In the genomic region with DNA sequence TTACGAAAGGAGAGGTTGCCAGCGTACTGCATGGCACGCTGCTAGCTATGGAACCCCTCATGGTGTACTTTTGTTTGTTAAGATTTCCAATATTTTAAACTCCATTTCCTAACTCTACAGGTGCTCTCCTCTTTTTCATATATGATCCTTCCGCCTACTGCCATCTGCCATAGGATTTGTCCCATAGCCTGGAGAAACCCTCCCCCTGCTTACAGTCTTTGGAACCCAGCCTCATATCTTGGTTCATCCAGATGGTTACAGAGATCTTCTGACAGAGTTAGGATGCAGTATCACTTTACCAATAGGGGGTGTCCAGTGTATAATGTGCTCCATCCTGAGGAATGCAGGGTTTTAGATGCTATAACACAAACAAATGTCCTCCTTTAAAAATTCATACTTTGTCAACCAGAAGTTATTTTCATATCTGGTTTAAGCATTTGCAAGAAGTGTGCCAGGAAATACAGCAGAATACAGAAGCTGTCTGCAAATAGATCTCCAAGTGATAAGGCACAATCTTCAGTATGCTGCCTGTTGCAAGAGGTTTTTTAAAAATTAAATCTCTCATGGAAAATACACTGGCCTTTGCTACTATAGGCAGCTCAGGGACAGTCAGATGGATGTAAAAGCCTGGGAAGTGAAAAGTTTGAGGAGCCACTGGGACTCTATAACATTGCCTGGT, we compare ENCODE assay signal across 14 cellular contexts.
A peak's percentile ranks its signal among the peaks of the same experiment; 100 is the strongest.
DNase-seq lines count a peak whose midpoint lies in the region; ATAC-seq and TF ChIP-seq lines count a peak whose summit lies in the region.
"Had no signal": no experiment of that assay in that cellular context is flagged by ENCODE, and none has a peak within 500 bp of the region (broad histone marks: within the 10 kb centered on the region; RNA-seq: fewer than 3 reads in every experiment).

No MANE protein-coding gene starts in this region.

- H3K23ac ChIP-seq in H9 (ENCODE audit: insufficient read length, low read depth, low read length) = no peak overlapping the region

- H2BK12ac ChIP-seq in H9 (ENCODE audit: insufficient read length, low read depth, low read length) = no peak overlapping the region

- H3K9me3 Mint-ChIP-seq in H9 (peaks cover 6 to 8% of the 10 kb centered on the region in 2 experiments; a peak in 4 of 5 replicates), mesothelial cell of epicardium (peaks cover 17% of the 10 kb centered on the region)
- peaks cover 6% of the 10 kb centered on the region for H3K9me3 Mint-ChIP-seq in activated T-cell treated with anti-CD3 and anti-CD28 coated beads, Interleukin-2, amount 50 U/mL, for 24 hours

- no peak overlapping the region for H2BK120ac ChIP-seq in H9 (ENCODE audit: low read depth, low read length, poor library complexity, severe bottlenecking)

- H3K4me3 ChIP-seq in BJ (ENCODE audit: low read depth, low read length) = no peak overlapping the region
- H3K4me3 ChIP-seq: BLaER1 treated with 17β-estradiol and CSF1 and Interleukin-3, amounts not matched to agents 10 nM and 100 nM had no signal

- H3K27me3 Mint-ChIP-seq in H9 (ENCODE audit: low read depth) (peaks cover 5% of the 10 kb centered on the region), mesothelial cell of epicardium (ENCODE audit: low read depth) (no peaks in the 10 kb centered on the region)
- H3K27me3 Mint-ChIP-seq in activated T-cell treated with anti-CD3 and anti-CD28 coated beads, Interleukin-2, amount 50 U/mL, for 24 hours = peaks cover 7% of the 10 kb centered on the region
- H3K27me3 Mint-ChIP-seq: T-cell had no signal

- H4K91ac ChIP-seq in H9 (ENCODE audit: insufficient read length, low read depth, low read length) = no peak overlapping the region

- H3K4me3 Mint-ChIP-seq in H9 (no peak overlapping the region), mesothelial cell of epicardium (no peak overlapping the region)
- no peak overlapping the region for H3K4me3 Mint-ChIP-seq in activated T-cell treated with anti-CD3 and anti-CD28 coated beads, Interleukin-2, amount 50 U/mL, for 24 hours
- H3K4me3 Mint-ChIP-seq: CD8-positive, alpha-beta memory T cell; T-cell had no signal

- H3K4me1 ChIP-seq in H9 (ENCODE audit: insufficient read depth, low read length) = peaks cover 4% of the 10 kb centered on the region; the same call in 1 of the 2 replicates
- H3K4me1 ChIP-seq: BLaER1 treated with 17β-estradiol and CSF1 and Interleukin-3, amounts not matched to agents 10 nM and 100 nM had no signal

- no peak overlapping the region for H3K27ac ChIP-seq in H9 (ENCODE audit: insufficient read length, low read depth, low read length)
- H3K27ac ChIP-seq: BLaER1 treated with 17β-estradiol and CSF1 and Interleukin-3, amounts not matched to agents 10 nM and 100 nM; HL-60 had no signal

- H3T11ph ChIP-seq in H9 (ENCODE audit: low read length) = no peak overlapping the region

- H2BK15ac ChIP-seq in H9 (ENCODE audit: low read depth, low read length) = no peak overlapping the region

- no peaks in the 10 kb centered on the region for H4K20me1 ChIP-seq in H9 (ENCODE audit: control insufficient read depth, insufficient read depth, insufficient read length)
- H4K20me1 ChIP-seq: BLaER1 treated with 17β-estradiol and CSF1 and Interleukin-3, amounts not matched to agents 10 nM and 100 nM had no signal

- H3K9ac ChIP-seq in H9 (ENCODE audit: extremely low read depth, insufficient read length, low read length) = no peak overlapping the region
- H3K9ac ChIP-seq: BLaER1 treated with 17β-estradiol and CSF1 and Interleukin-3, amounts not matched to agents 10 nM and 100 nM had no signal

- no peaks in the 10 kb centered on the region for H3K79me2 ChIP-seq in H9 (ENCODE audit: insufficient read depth, low read length)

- no peak overlapping the region for H2AK5ac ChIP-seq in H9 (ENCODE audit: insufficient read length, low read length)

- H2BK5ac ChIP-seq in H9 (ENCODE audit: insufficient read length, low read length) = no peak overlapping the region

- WGBS in H9 (ENCODE audit: extremely low coverage, insufficient read length, low lambda C conversion rate) = no CpG with 5 or more reads among the region's 4 CpGs

- H3K9me3 ChIP-seq in H9 (ENCODE audit: control insufficient read depth, low read depth, low read length) = no peaks in the 10 kb centered on the region

- no peak overlapping the region for H3K18ac ChIP-seq in H9 (ENCODE audit: insufficient read length, low read depth, low read length)

- TF ChIP-seq CTCF in BJ (IDR thresholded peaks at IDR 0.05; ENCODE audit: insufficient read depth, low read depth, low read length) (peak; percentile 23; the same call in 1 of the 2 replicates), H9 (conservative IDR thresholded peaks at IDR 0.05) (no peak), mesothelial cell of epicardium (IDR thresholded peaks at IDR 0.05; ENCODE audit: unreplicated experiment) (no peak)

- H3K27ac Mint-ChIP-seq in H9 = no peak overlapping the region
- peak overlapping the region; percentile 41 for H3K27ac Mint-ChIP-seq in mesothelial cell of epicardium
- no peak overlapping the region for H3K27ac Mint-ChIP-seq in activated T-cell treated with anti-CD3 and anti-CD28 coated beads, Interleukin-2, amount 50 U/mL, for 24 hours
- H3K27ac Mint-ChIP-seq: T-cell had no signal

- no peak overlapping the region for H3K56ac ChIP-seq in H9 (ENCODE audit: insufficient read length, low read depth, low read length)

- no peaks in the 10 kb centered on the region for H3K79me1 ChIP-seq in H9 (ENCODE audit: insufficient read depth, low read depth, low read length, poor library complexity, severe bottlenecking)

- no peak overlapping the region for H3K14ac ChIP-seq in H9 (ENCODE audit: insufficient read depth, low read length)

- no peak overlapping the region for H4K8ac ChIP-seq in H9 (replicated peaks; ENCODE audit: insufficient read length, low read depth, low read length)

- ATAC-seq in GM19455 (IDR thresholded peaks at IDR 0.05; ENCODE audit: unreplicated experiment) = no peak
- ATAC-seq: Panc1, T-cell had no signal

- no peak overlapping the region for H3K4me2 ChIP-seq in H9 (ENCODE audit: insufficient read depth, insufficient read length, low read length)
- H3K4me2 ChIP-seq: BLaER1 treated with 17β-estradiol and CSF1 and Interleukin-3, amounts not matched to agents 10 nM and 100 nM had no signal

- POLR2A ChIA-PET in BJ (lab: Charles Lee) = no interaction called here

- no peaks in the 10 kb centered on the region for H3K36me3 ChIP-seq in BJ (ENCODE audit: control insufficient read depth, insufficient read depth, low read length)
- H3K36me3 ChIP-seq: BLaER1 treated with 17β-estradiol and CSF1 and Interleukin-3, amounts not matched to agents 10 nM and 100 nM had no signal

- H3K4me1 Mint-ChIP-seq in H9 (peaks cover 20 to 25% of the 10 kb centered on the region in 2 experiments), mesothelial cell of epicardium (peaks cover 31% of the 10 kb centered on the region)
- no peaks in the 10 kb centered on the region for H3K4me1 Mint-ChIP-seq in activated T-cell treated with anti-CD3 and anti-CD28 coated beads, Interleukin-2, amount 50 U/mL, for 24 hours (ENCODE audit: low read depth)
- H3K4me1 Mint-ChIP-seq: CD8-positive, alpha-beta memory T cell; T-cell had no signal

- H4K5ac ChIP-seq in H9 (ENCODE audit: insufficient read length, low read depth, low read length) = no peak overlapping the region

- H3K23me2 ChIP-seq in H9 (ENCODE audit: insufficient read length, low read depth, low read length, poor library complexity, severe bottlenecking) = no peaks in the 10 kb centered on the region

- peak; percentile 19 for DNase-seq in BJ (ENCODE audit: low read depth)
- DNase-seq in H9 = peak; percentile 5
- peak; percentile 94 for DNase-seq in NCI-H82 (lab: John Stamatoyannopoulos, UW)
- no peak for DNase-seq in mesothelial cell of epicardium (ENCODE audit: low spot score in 2 of 2, unreplicated experiment in 2 of 2)
- no peak for DNase-seq in activated CD4-positive, CD25-positive, alpha-beta regulatory T cell treated with anti-CD3 and anti-CD28 coated beads, Interleukin-2, amount 50 U/mL, for 72 hours
- DNase-seq in activated T-cell treated with anti-CD3 and anti-CD28 coated beads, Interleukin-2, amount 50 U/mL, for 24 hours = no peak
- DNase-seq in NCI-H1694 treated with DMSO at 0.1 percent for 48 hours (lab: John Stamatoyannopoulos, UW) = no peak
- DNase-seq: CD8-positive, alpha-beta memory T cell; MV-4-11; T-cell had no signal

- H2BK20ac ChIP-seq in H9 (ENCODE audit: low read depth, low read length, poor library complexity, severe bottlenecking) = no peak overlapping the region

- no peak overlapping the region for H2AFZ ChIP-seq in H9 (ENCODE audit: low read length)

- H3K4ac ChIP-seq in H9 (ENCODE audit: low read depth, low read length) = no peak overlapping the region

- CTCF ChIA-PET in BJ (lab: Yijun Ruan, JAX) = interaction anchor here (0.6 to 1.4 kb wide), 3 partner anchors 30 to 378 kb away, joined by 3 to 4 read pairs (median 4); a partner anchor contains a TSS

- no peaks in the 10 kb centered on the region for H3K27me3 ChIP-seq in BJ (ENCODE audit: control insufficient read depth, insufficient read depth, low read length)
- H3K27me3 ChIP-seq in H9 (ENCODE audit: insufficient read depth, low read length) = no peaks in the 10 kb centered on the region
- H3K27me3 ChIP-seq: BLaER1 treated with 17β-estradiol and CSF1 and Interleukin-3, amounts not matched to agents 10 nM and 100 nM had no signal

- no peaks in the 10 kb centered on the region; a peak in 2 of 7 replicates for H3K36me3 Mint-ChIP-seq in H9 (ENCODE audit: insufficient read depth in 1 of 3, low read depth in 3 of 3)
- H3K36me3 Mint-ChIP-seq in mesothelial cell of epicardium = peaks cover 3% of the 10 kb centered on the region
- H3K36me3 Mint-ChIP-seq in activated T-cell treated with anti-CD3 and anti-CD28 coated beads, Interleukin-2, amount 50 U/mL, for 24 hours (ENCODE audit: low read depth) = no peaks in the 10 kb centered on the region
- H3K36me3 Mint-ChIP-seq: CD8-positive, alpha-beta memory T cell; T-cell had no signal

Comparison
In these comparisons a context has a peak if more than half of its experiments do, and no peak if none do; other contexts are left out.
1. DNase-seq: peak in BJ (single experiment), H9 (single experiment) and NCI-H82 (single experiment); none in mesothelial cell of epicardium (0 of 2), activated CD4-positive, CD25-positive, alpha-beta regulatory T cell treated with anti-CD3 and anti-CD28 coated beads, Interleukin-2, amount 50 U/mL, for 72 hours (single experiment), activated T-cell treated with anti-CD3 and anti-CD28 coated beads, Interleukin-2, amount 50 U/mL, for 24 hours (single experiment) and NCI-H1694 treated with DMSO at 0.1 percent for 48 hours (single experiment).